In the genomic region with DNA sequence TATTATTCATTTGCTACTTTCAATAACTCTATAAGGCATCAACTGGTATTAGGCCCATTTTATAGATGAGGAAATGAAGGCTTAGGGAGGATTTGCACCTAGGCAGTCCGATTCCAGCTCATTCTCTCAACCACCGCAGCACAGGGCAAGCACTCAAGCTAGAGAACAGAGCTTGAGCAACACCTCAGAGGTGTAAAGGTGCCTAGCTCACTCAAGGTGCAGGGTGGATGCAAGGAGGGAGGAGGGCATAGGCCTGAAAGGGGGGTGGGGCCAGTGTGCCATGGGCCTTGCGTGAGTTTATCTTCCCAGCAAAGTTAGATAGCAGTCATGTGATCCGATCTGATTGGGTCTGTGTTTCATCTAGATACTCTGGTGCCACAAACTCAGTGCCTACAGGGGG, we compare ENCODE assay signal across 16 cellular contexts.
"Had no signal": no experiment of that assay in that cellular context is flagged by ENCODE, and none has a peak within 500 bp of the region (broad histone marks: within the 10 kb centered on the region; RNA-seq: fewer than 3 reads in every experiment).

No MANE protein-coding gene starts in this region.

- H3K9me3 Mint-ChIP-seq: activated T-helper 1 cell treated with anti-CD3 and anti-CD28 coated beads, Interleukin-12 subunit alpha, Interleukin-12 subunit beta, Interleukin-2, Interleukin-4 antibody, amounts not matched to agents 30 ng/mL and 10 ng/mL and 1 ng/mL, durations not matched to agents 14 hours and 24 hours and 36 hours; dendritic cell treated with granulocyte-macrophage colony-stimulating factor and Interleukin-4, amounts not matched to agents 40 ng/mL and 50 ng/mL, for 4 days; naive B cell had no signal

- ATAC-seq: stimulated activated naive CD8-positive, alpha-beta T cell treated with anti-CD3 and anti-CD28 coated beads, Interleukin-15, Interleukin-2, amounts not matched to agents 100 U/mL and 50 U/mL, for 24 hours had no signal

- H3K4me3 Mint-ChIP-seq: activated naive CD8-positive, alpha-beta T cell; activated T-helper 1 cell treated with anti-CD3 and anti-CD28 coated beads, Interleukin-12 subunit alpha, Interleukin-12 subunit beta, Interleukin-2, Interleukin-4 antibody, amounts not matched to agents 30 ng/mL and 10 ng/mL and 1 ng/mL, durations not matched to agents 14 hours and 24 hours and 36 hours; dendritic cell treated with granulocyte-macrophage colony-stimulating factor and Interleukin-4, amounts not matched to agents 40 ng/mL and 50 ng/mL, for 4 days; naive B cell had no signal

- H3K36me3 ChIP-seq: tibial nerve had no signal

- H3K4me3 ChIP-seq: tibial nerve had no signal

- H3K9me3 ChIP-seq: tibial nerve had no signal

- H3K36me3 Mint-ChIP-seq: activated naive CD8-positive, alpha-beta T cell; naive B cell had no signal

- H3K4me1 Mint-ChIP-seq: naive B cell had no signal

- H3K27me3 ChIP-seq: tibial nerve had no signal

- H3K27me3 Mint-ChIP-seq: activated naive CD8-positive, alpha-beta T cell had no signal

- H3K27ac Mint-ChIP-seq: activated naive CD8-positive, alpha-beta T cell had no signal

- DNase-seq: activated CD4-positive, alpha-beta T cell treated with anti-CD3 and anti-CD28 coated beads for 1 hour; activated CD4-positive, alpha-beta T cell treated with anti-CD3 and anti-CD28 coated beads, Interleukin-2, amount 50 U/mL, for 48 hours; activated T-cell treated with anti-CD3 and anti-CD28 coated beads for 4 hours; effector CD8-positive, alpha-beta T cell; foreskin melanocyte; glutamatergic neuron; hippocampal formation; naive B cell; stimulated activated CD4-positive, alpha-beta T cell treated with anti-CD3 and anti-CD28 coated beads, Interleukin-1b, Interleukin-23, amount 100 ng/mL, for 48 hours; stimulated activated naive CD8-positive, alpha-beta T cell treated with anti-CD3 and anti-CD28 coated beads, Interleukin-15, Interleukin-2, amounts not matched to agents 100 U/mL and 50 U/mL, for 24 hours; T-helper 2 cell had no signal

- H3K27ac ChIP-seq: tibial nerve, VCaP had no signal
